ENCODE assay signal across 22 cellular contexts in genomic region chr2:218736535-218736934, GRCh38.
"Had no signal": no experiment of that assay in that cellular context is flagged by ENCODE, and none has a peak within 500 bp of the region (broad histone marks: within the 10 kb centered on the region; RNA-seq: fewer than 3 reads in every experiment).

No MANE protein-coding gene starts in this region.

- H3K27me3 ChIP-seq: gastrocnemius medialis, ovary, right atrium auricular region, suprapubic skin, tibial artery, upper lobe of left lung, uterus had no signal

- H3K27me3 Mint-ChIP-seq: naive B cell had no signal

- H3K27ac ChIP-seq: coronary artery, gastrocnemius medialis, ovary, right atrium auricular region, suprapubic skin, tibial artery, upper lobe of left lung, uterus had no signal

- H3K9me3 ChIP-seq: gastrocnemius medialis, ovary, right atrium auricular region, suprapubic skin, tibial artery, upper lobe of left lung, uterus had no signal

- H3K4me3 ChIP-seq: coronary artery, gastrocnemius medialis, lung, ovary, right atrium auricular region, suprapubic skin, tibial artery, upper lobe of left lung, uterus had no signal

- ATAC-seq: esophagus mucosa, gastrocnemius medialis, left ventricle myocardium superior had no signal

- DNase-seq: cerebellar nuclear complex; effector CD4-positive, alpha-beta T cell; endodermal cell; gastrocnemius medialis; glutamatergic neuron; islet precursor cell; left ventricle myocardium superior; mesendoderm; naive B cell; ovary; small intestine; stimulated activated CD4-positive, alpha-beta T cell treated with anti-CD3 and anti-CD28 coated beads, Interleukin-12 subunit alpha, Interleukin-12 subunit beta, amount 100 ng/mL, for 4 hours; stimulated activated naive CD4-positive, alpha-beta T cell treated with Interleukin-2 at 50 U/mL for 16 hours; tibial artery; upper lobe of left lung; uterus had no signal

- H3K36me3 ChIP-seq: ovary, uterus had no signal

- H3K4me3 Mint-ChIP-seq: endodermal cell, naive B cell, nephron had no signal

- H3K27ac Mint-ChIP-seq: endodermal cell had no signal

- H3K9me3 Mint-ChIP-seq: endodermal cell, naive B cell, nephron had no signal
